ENCODE assay signal across 2 cellular contexts in genomic region chr3:42515391-42515916, GRCh38.
TF ChIP-seq lines count a peak whose summit lies in the region.

No MANE protein-coding gene starts in this region.

TF ChIP-seq in liver, 16 proteins besides CTCF, POLR2A, EP300 and RAD21 (continued from another document):
- TF ChIP-seq, protein P1, sequence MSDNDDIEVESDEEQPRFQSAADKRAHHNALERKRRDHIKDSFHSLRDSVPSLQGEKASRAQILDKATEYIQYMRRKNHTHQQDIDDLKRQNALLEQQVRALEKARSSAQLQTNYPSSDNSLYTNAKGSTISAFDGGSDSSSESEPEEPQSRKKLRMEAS (IDR thresholded peaks at IDR 0.05): no peak
- TF ChIP-seq EGR1 (IDR thresholded peaks at IDR 0.05; ENCODE audit: low read depth in 2 of 2) (no peak), ZBTB33 (IDR thresholded peaks at IDR 0.05) (no peak), HNF4A (conservative IDR thresholded peaks at IDR 0.05) (no peak), SP1 (IDR thresholded peaks at IDR 0.05) (no peak), ATF3 (IDR thresholded peaks at IDR 0.05) (no peak), REST (IDR thresholded peaks at IDR 0.05) (no peak), JUND (IDR thresholded peaks at IDR 0.05) (no peak), GABPA (IDR thresholded peaks at IDR 0.05 in 1 of 2, conservative IDR thresholded peaks at IDR 0.05 in 1 of 2) (no peak), FOXA1 (IDR thresholded peaks at IDR 0.05) (no peak), RXRA (IDR thresholded peaks at IDR 0.05) (no peak), FOXA2 (IDR thresholded peaks at IDR 0.05) (no peak)
TF ChIP-seq in liver: peak in this region for 0.

TF ChIP-seq in HepG2, 621 proteins besides CTCF, POLR2A, EP300 and RAD21 (continued from another document):
- TF ChIP-seq MXD3 (CRISPR knock-in tag; IDR thresholded peaks at IDR 0.05): no peak
- TF ChIP-seq ZNF776 (CRISPR knock-in tag; IDR thresholded peaks at IDR 0.05): no peak
- TF ChIP-seq ZNF547 (CRISPR knock-in tag; IDR thresholded peaks at IDR 0.05): no peak
- no peak for TF ChIP-seq TMF1 (CRISPR knock-in tag; IDR thresholded peaks at IDR 0.05; ENCODE audit: low read depth)
- no peak for TF ChIP-seq ZBTB37 (CRISPR knock-in tag; IDR thresholded peaks at IDR 0.05)
- TF ChIP-seq FOXA3 (CRISPR knock-in tag; IDR thresholded peaks at IDR 0.05): no peak
TF ChIP-seq in HepG2: peak in this region for 0.
